In the genomic region with DNA sequence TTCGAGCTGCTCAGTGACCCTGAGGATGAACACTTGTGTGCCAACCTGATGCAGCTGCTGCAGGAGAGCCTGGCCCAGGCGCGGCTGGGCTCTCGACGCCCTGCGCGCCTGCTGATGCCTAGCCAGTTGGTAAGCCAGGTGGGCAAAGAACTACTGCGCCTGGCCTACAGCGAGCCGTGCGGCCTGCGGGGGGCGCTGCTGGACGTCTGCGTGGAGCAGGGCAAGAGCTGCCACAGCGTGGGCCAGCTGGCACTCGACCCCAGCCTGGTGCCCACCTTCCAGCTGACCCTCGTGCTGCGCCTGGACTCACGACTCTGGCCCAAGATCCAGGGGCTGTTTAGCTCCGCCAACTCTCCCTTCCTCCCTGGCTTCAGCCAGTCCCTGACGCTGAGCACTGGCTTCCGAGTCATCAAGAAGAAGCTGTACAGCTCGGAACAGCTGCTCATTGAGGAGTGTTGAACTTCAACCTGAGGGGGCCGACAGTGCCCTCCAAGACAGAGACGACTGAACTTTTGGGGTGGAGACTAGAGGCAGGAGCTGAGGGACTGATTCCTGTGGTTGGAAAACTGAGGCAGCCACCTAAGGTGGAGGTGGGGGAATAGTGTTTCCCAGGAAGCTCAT, we compare ENCODE assay signal across 8 cellular contexts. TPM values are rescaled to one million over a fixed set of nuclear protein-coding genes. Genes with fewer than 3 reads are reported as not detected.
DNase-seq lines count a peak whose midpoint lies in the region; ATAC-seq and TF ChIP-seq lines count a peak whose summit lies in the region.

No MANE protein-coding gene starts in this region.

- H3K79me2 ChIP-seq in DND-41 (ENCODE audit: insufficient read depth, low read length) (peaks cover 37% of the 10 kb centered on the region), Karpas-422 (ENCODE audit: low read length) (peaks cover 12% of the 10 kb centered on the region)

- no peaks in the 10 kb centered on the region for H3K9me3 Mint-ChIP-seq in chondrocyte (ENCODE audit: low read depth)

- peak; percentile 29 for ATAC-seq in DND-41 (ENCODE audit: insufficient read depth, low read depth)
- ATAC-seq in GM18909 (IDR thresholded peaks at IDR 0.05; ENCODE audit: poor library complexity, unreplicated experiment) = no peak
- ATAC-seq in HG03095 (IDR thresholded peaks at IDR 0.05; ENCODE audit: unreplicated experiment) = no peak

- H3K9ac ChIP-seq in DND-41 (ENCODE audit: low read depth, low read length) (peak overlapping the region; percentile 98), Karpas-422 (ENCODE audit: low read length) (peak overlapping the region; percentile 88)

- H3K4me3 ChIP-seq in DND-41 (ENCODE audit: low read depth in 1 of 2, low read length in 2 of 2) (peak overlapping the region; percentile 77 to 87), Karpas-422 (ENCODE audit: low read length) (peak overlapping the region; percentile 76)

- H3K36me3 ChIP-seq in DND-41 (ENCODE audit: insufficient read depth, low read length) = peaks cover 25% of the 10 kb centered on the region
- H3K36me3 ChIP-seq in Karpas-422 (ENCODE audit: insufficient read depth, low read length) = peaks cover 18% of the 10 kb centered on the region

- H4K20me1 ChIP-seq in DND-41 (ENCODE audit: insufficient read depth, low read length) = peaks cover 28% of the 10 kb centered on the region
- H4K20me1 ChIP-seq in Karpas-422 (ENCODE audit: insufficient read depth, low read depth, low read length) = peaks cover 18% of the 10 kb centered on the region

- DNase-seq in DND-41 (peak; percentile 76), Karpas-422 (peak; percentile 86), chondrocyte (ENCODE audit: low spot score) (no peak), left kidney (ENCODE audit: low read depth, low spot score) (peak; percentile 82)
- DNase-seq in activated CD4-positive, CD25-positive, alpha-beta regulatory T cell (lab: John Stamatoyannopoulos, UW) = peak; percentile 45 to 67 (median 66)
- peak; percentile 77 to 80 for DNase-seq in stimulated activated CD4-positive, alpha-beta T cell treated with anti-CD3 and anti-CD28 coated beads, Interleukin-2, amount 100 ng/mL, for 24 hours

- no peaks in the 10 kb centered on the region for H3K9me2 ChIP-seq in Karpas-422 (replicated peaks; ENCODE audit: insufficient read depth, low read length)

- peak; percentile 87 for TF ChIP-seq CTCF in DND-41 (IDR thresholded peaks at IDR 0.05; ENCODE audit: borderline replicate concordance, extremely low read depth, low read length, poor library complexity, severe bottlenecking)
- TF ChIP-seq CTCF in chondrocyte (IDR thresholded peaks at IDR 0.05) = peak; percentile 88

- H3K27ac ChIP-seq in DND-41 (ENCODE audit: low read length) = peak overlapping the region; percentile 99
- peak overlapping the region; percentile 93 for H3K27ac ChIP-seq in Karpas-422 (ENCODE audit: low read length)

- H3K36me3 Mint-ChIP-seq in chondrocyte (ENCODE audit: low read depth) = peaks cover 20% of the 10 kb centered on the region

- H3K27me3 Mint-ChIP-seq in chondrocyte (ENCODE audit: low read depth) = no peaks in the 10 kb centered on the region

- H3K9me3 ChIP-seq in DND-41 (ENCODE audit: insufficient read depth, low read length, severe bottlenecking) (no peaks in the 10 kb centered on the region), Karpas-422 (ENCODE audit: low read length) (no peaks in the 10 kb centered on the region)

- peaks cover 45% of the 10 kb centered on the region for H3K4me1 ChIP-seq in DND-41 (ENCODE audit: insufficient read depth, low read length)
- peaks cover 36% of the 10 kb centered on the region for H3K4me1 ChIP-seq in Karpas-422 (ENCODE audit: low read length)

- peaks cover 50% of the 10 kb centered on the region for H3K4me1 Mint-ChIP-seq in chondrocyte (ENCODE audit: low read depth)

- peak overlapping the region; percentile 88 for H3K4me3 Mint-ChIP-seq in chondrocyte (ENCODE audit: unreplicated experiment)

- H3K4me2 ChIP-seq in DND-41 (ENCODE audit: insufficient read depth, low read length) (peak overlapping the region; percentile 81), Karpas-422 (ENCODE audit: low read depth, low read length, poor library complexity, severe bottlenecking) (peak overlapping the region; percentile 96)

- H3K27me3 ChIP-seq in DND-41 (ENCODE audit: insufficient read depth, low read length, poor library complexity) (no peaks in the 10 kb centered on the region), Karpas-422 (ENCODE audit: low read length) (no peaks in the 10 kb centered on the region)

- H2AFZ ChIP-seq in DND-41 (ENCODE audit: low read depth, low read length) (peak overlapping the region; percentile 34; the same call in 1 of the 2 replicates), Karpas-422 (ENCODE audit: low read length) (no peak overlapping the region)

- H3K27ac Mint-ChIP-seq in chondrocyte (ENCODE audit: unreplicated experiment) = peak overlapping the region; percentile 100

RNA-seq across cellular contexts. Expression of gene DDIT4, which starts 1.1 kb away (rescaled TPM):
- total RNA-seq in Karpas-422 (2014; rRNA removed; shearing (Covaris generic); ENCODE audit: low replicate concordance) = 331 and 583 TPM in 2 replicates
- 68.5 to 241 TPM (median 227 TPM) in 3 replicates for total RNA-seq in chondrocyte

RNA-seq across cellular contexts. Expression of gene ASCC1, which starts 58.8 kb away (rescaled TPM):
- total RNA-seq in Karpas-422 (2014; rRNA removed; shearing (Covaris generic); ENCODE audit: low replicate concordance) = 26.0 and 27.8 TPM in 2 replicates
- 31.6 to 36.8 TPM (median 35.4 TPM) in 3 replicates for total RNA-seq in chondrocyte

RNA-seq across cellular contexts. Expression of gene ANAPC16, which starts 59.0 kb away (rescaled TPM):
- 90.4 and 129 TPM in 2 replicates for total RNA-seq in Karpas-422 (2014; rRNA removed; shearing (Covaris generic); ENCODE audit: low replicate concordance)
- total RNA-seq in chondrocyte = 48.5 to 54.4 TPM (median 52.9 TPM) in 3 replicates
